Comparison of ENCODE assay signal across 15 cellular contexts in genomic region chr3:65936908-65937638, GRCh38.
A peak's percentile ranks its signal among the peaks of the same experiment; 100 is the strongest.
DNase-seq lines count a peak whose midpoint lies in the region; ATAC-seq, FAIRE-seq and TF ChIP-seq lines count a peak whose summit lies in the region.
"Had no signal": no experiment of that assay in that cellular context is flagged by ENCODE, and none has a peak within 500 bp of the region (broad histone marks: within the 10 kb centered on the region; RNA-seq: fewer than 3 reads in every experiment).

No MANE protein-coding gene starts in this region.

- TF ChIP-seq POLR2A in GM12891 (IDR thresholded peaks at IDR 0.05; ENCODE audit: low read depth, low read length) = no peak

- peaks cover 3% of the 10 kb centered on the region for H3K36me3 Mint-ChIP-seq in Calu3 (ENCODE audit: insufficient read depth, unreplicated experiment)
- H3K36me3 Mint-ChIP-seq in activated naive CD4-positive, alpha-beta T cell treated with anti-CD3 and anti-CD28 coated beads for 36 hours (ENCODE audit: low read depth) = no peaks in the 10 kb centered on the region
- H3K36me3 Mint-ChIP-seq: activated naive CD8-positive, alpha-beta T cell treated with anti-CD3 and anti-CD28 coated beads for 36 hours had no signal

- peaks cover 4% of the 10 kb centered on the region for H3K9me3 Mint-ChIP-seq in Calu3 (ENCODE audit: low read depth, unreplicated experiment)
- H3K9me3 Mint-ChIP-seq in activated naive CD4-positive, alpha-beta T cell treated with anti-CD3 and anti-CD28 coated beads for 36 hours = no peaks in the 10 kb centered on the region

- H3K27ac Mint-ChIP-seq in Calu3 (ENCODE audit: unreplicated experiment) = peak overlapping the region; percentile 91
- no peak overlapping the region for H3K27ac Mint-ChIP-seq in activated naive CD4-positive, alpha-beta T cell treated with anti-CD3 and anti-CD28 coated beads for 36 hours
- H3K27ac Mint-ChIP-seq: activated naive CD8-positive, alpha-beta T cell treated with anti-CD3 and anti-CD28 coated beads for 36 hours; B cell had no signal

- no peak overlapping the region for H3K4me3 Mint-ChIP-seq in Calu3 (ENCODE audit: low read depth, unreplicated experiment)
- no peak overlapping the region for H3K4me3 Mint-ChIP-seq in activated naive CD4-positive, alpha-beta T cell treated with anti-CD3 and anti-CD28 coated beads for 36 hours
- H3K4me3 Mint-ChIP-seq: activated naive CD8-positive, alpha-beta T cell treated with anti-CD3 and anti-CD28 coated beads for 36 hours; B cell had no signal

- H3K4me1 Mint-ChIP-seq in Calu3 (ENCODE audit: low read depth, unreplicated experiment) = peaks cover 41% of the 10 kb centered on the region
- H3K4me1 Mint-ChIP-seq in activated naive CD4-positive, alpha-beta T cell treated with anti-CD3 and anti-CD28 coated beads for 36 hours (ENCODE audit: low read depth) = no peaks in the 10 kb centered on the region
- H3K4me1 Mint-ChIP-seq: activated naive CD8-positive, alpha-beta T cell treated with anti-CD3 and anti-CD28 coated beads for 36 hours; B cell had no signal

- H3K27me3 Mint-ChIP-seq in Calu3 (ENCODE audit: unreplicated experiment) = no peaks in the 10 kb centered on the region
- H3K27me3 Mint-ChIP-seq in activated naive CD4-positive, alpha-beta T cell treated with anti-CD3 and anti-CD28 coated beads for 36 hours (ENCODE audit: low read depth) = no peaks in the 10 kb centered on the region
- H3K27me3 Mint-ChIP-seq: B cell had no signal

- DNase-seq in Calu3 (no peak), Kasumi-1 (lab: John Stamatoyannopoulos, UW) (peak; percentile 91 to 93), ecto neural progenitor cell (ENCODE audit: low spot score) (peak; percentile 54), myocyte (ENCODE audit: low read depth) (peak; percentile 34), GM12891 (ENCODE audit: insufficient read length, low spot score) (no peak), medulla oblongata (ENCODE audit: extremely low spot score) (no peak)
- no peak for DNase-seq in activated naive CD4-positive, alpha-beta T cell treated with anti-CD3 and anti-CD28 coated beads for 36 hours
- DNase-seq: activated naive CD8-positive, alpha-beta T cell treated with anti-CD3 and anti-CD28 coated beads for 36 hours; cortex of kidney; NCI-H446; RPMI8226; stimulated activated CD4-positive, alpha-beta T cell treated with anti-CD3 and anti-CD28 coated beads, Interleukin-15, amount 100 ng/mL, for 24 hours had no signal

- CTCF ChIA-PET in Calu3 (lab: Charles Lee) = interaction anchor here (0.7 to 1.1 kb wide), 2 partner anchors 9 to 99 kb away, joined by 3 read pairs; no protein-coding TSS in a partner anchor
- CTCF ChIA-PET in activated naive CD4-positive, alpha-beta T cell treated with anti-CD3 and anti-CD28 coated beads for 36 hours (lab: Charles Lee) = no interaction called here

- BruUV-seq in Calu3 (replicated peaks; lab: Mats Ljungman, UMichigan) = no TSS peak

- intact Hi-C loops in Calu3 (cut with micrococcal nuclease; ENCODE audit: unreplicated experiment) = no loop called here
- intact Hi-C loops in activated naive CD4-positive, alpha-beta T cell treated with anti-CD3 and anti-CD28 coated beads for 36 hours (cut with micrococcal nuclease) = no loop called here

- no peak for ATAC-seq in HG03175 (IDR thresholded peaks at IDR 0.05; ENCODE audit: unreplicated experiment)

- no peak for FAIRE-seq in GM12891 (lab: Jason Lieb, UNC)
- FAIRE-seq: frontal cortex had no signal

- TF ChIP-seq CTCF in Calu3 (IDR thresholded peaks at IDR 0.05; ENCODE audit: unreplicated experiment) = no peak

TF ChIP-seq in GM12891, 5 proteins besides CTCF, POLR2A, EP300 and RAD21:
- no peak for TF ChIP-seq SPI1 (IDR thresholded peaks at IDR 0.05; ENCODE audit: low read depth, low read length)
- TF ChIP-seq POLR2AphosphoS5 (IDR thresholded peaks at IDR 0.05; ENCODE audit: low read depth, low read length) = no peak
- TF ChIP-seq PAX5 (IDR thresholded peaks at IDR 0.05; ENCODE audit: insufficient read depth, low read length, severe bottlenecking) = no peak
- TF ChIP-seq POU2F2 (IDR thresholded peaks at IDR 0.05; ENCODE audit: low read depth, low read length) = no peak
- no peak for TF ChIP-seq TAF1 (IDR thresholded peaks at IDR 0.05; ENCODE audit: low read depth, low read length)

Comparison
In these comparisons a context has a peak if more than half of its experiments do, and no peak if none do; other contexts are left out.
1. DNase-seq: peak in Kasumi-1 (2 of 2), ecto neural progenitor cell (single experiment) and myocyte (single experiment); none in Calu3 (single experiment), GM12891 (single experiment), medulla oblongata (single experiment) and activated naive CD4-positive, alpha-beta T cell treated with anti-CD3 and anti-CD28 coated beads for 36 hours (single experiment).